ENCODE assay signal across 23 cellular contexts in the genomic region with DNA sequence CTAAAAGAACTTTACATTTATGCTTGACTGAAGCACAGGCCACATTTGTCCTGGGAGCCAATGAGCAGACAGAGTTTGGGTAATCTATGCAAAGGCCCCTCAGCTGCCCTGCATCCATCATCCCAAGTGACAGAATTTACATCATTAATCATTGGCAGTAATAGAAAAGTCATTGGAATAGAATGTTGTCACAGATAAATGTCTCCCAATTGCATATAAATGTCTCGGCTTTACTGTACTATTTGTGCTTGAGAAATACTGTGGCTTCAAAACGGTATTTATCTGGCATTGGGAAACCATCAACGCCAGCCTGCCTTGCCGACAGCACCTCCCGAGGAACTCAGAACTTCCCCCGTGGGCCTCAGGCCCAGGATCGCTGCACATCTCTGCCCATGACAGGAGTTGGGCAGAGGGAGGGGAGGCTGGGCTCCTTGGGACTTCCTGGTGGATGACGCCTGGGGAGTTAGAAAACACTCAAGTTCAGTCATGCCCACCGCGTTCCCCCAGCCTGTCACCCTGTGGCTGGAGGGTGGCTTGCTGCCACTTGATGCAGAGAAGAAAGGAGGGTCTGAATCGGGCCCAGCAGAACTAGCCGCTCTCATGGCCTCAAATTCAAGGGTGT.
DNase-seq lines count a peak whose midpoint lies in the region; ATAC-seq, FAIRE-seq and TF ChIP-seq lines count a peak whose summit lies in the region.
"Had no signal": no experiment of that assay in that cellular context is flagged by ENCODE, and none has a peak within 500 bp of the region (broad histone marks: within the 10 kb centered on the region; RNA-seq: fewer than 3 reads in every experiment).

No MANE protein-coding gene starts in this region.

- peaks cover 6% of the 10 kb centered on the region for H3K27me3 Mint-ChIP-seq in type B pancreatic cell

- H3K4me1 ChIP-seq in K562 (replicated peaks in 1 of 2; ENCODE audit: control insufficient read depth in 2 of 2, insufficient read depth in 2 of 2, low read length in 2 of 2): no peaks in the 10 kb centered on the region
- H3K4me1 ChIP-seq in keratinocyte (ENCODE audit: control insufficient read depth, extremely low read depth, insufficient read depth, low read length): peaks cover 29% of the 10 kb centered on the region
- no peaks in the 10 kb centered on the region for H3K4me1 ChIP-seq in HepG2 (ENCODE audit: insufficient read depth, low read length)
- H3K4me1 ChIP-seq: Caco-2 had no signal

- CTCF ChIA-PET in K562 (lab: Yijun Ruan, JAX; ENCODE audit: low intra/inter-chr PET ratio): no interaction called here
- CTCF ChIA-PET in HepG2 (lab: Yijun Ruan, JAX; ENCODE audit: low intra/inter-chr PET ratio, low total read pairs): no interaction called here

- no peak for FAIRE-seq in K562 (lab: Jason Lieb, UNC)
- FAIRE-seq in keratinocyte (lab: Jason Lieb, UNC): no peak
- no peak for FAIRE-seq in HepG2 (lab: Jason Lieb, UNC)
- FAIRE-seq: GM12892, HTR-8/SVneo had no signal

- no peak overlapping the region for H3K4me3 ChIP-seq in K562
- H3K4me3 ChIP-seq in keratinocyte (ENCODE audit: control insufficient read depth in 2 of 3, extremely low read depth in 1 of 3, insufficient read depth in 2 of 3, low read depth in 1 of 3, low read length in 3 of 3): no peak overlapping the region
- H3K4me3 ChIP-seq in HepG2 (replicated peaks in 1 of 3; ENCODE audit: insufficient read depth in 1 of 3, low read depth in 2 of 3, low read length in 3 of 3): no peak overlapping the region
- H3K4me3 ChIP-seq: GM23338, smooth muscle cell, thyroid gland had no signal

- H3K9me3 Mint-ChIP-seq in type B pancreatic cell: peaks cover 8% of the 10 kb centered on the region

- H3K4me2 ChIP-seq in K562 (ENCODE audit: insufficient read depth, low read length) (no peak overlapping the region), keratinocyte (ENCODE audit: control insufficient read depth, extremely low read depth, insufficient read depth, low read depth, low read length) (peak overlapping the region; percentile 40), HepG2 (ENCODE audit: low read depth, low read length) (no peak overlapping the region)
- H3K4me2 ChIP-seq: GM23338, smooth muscle cell had no signal

- no peak for TF ChIP-seq EP300 in K562 (IDR thresholded peaks at IDR 0.05; ENCODE audit: low read length)
- no peak for TF ChIP-seq EP300 in HepG2 (IDR thresholded peaks at IDR 0.05; ENCODE audit: low read depth in 2 of 2, low read length in 2 of 2)
- TF ChIP-seq EP300 in HepG2 (CRISPR knock-in tag; IDR thresholded peaks at IDR 0.05; ENCODE audit: borderline replicate concordance): no peak

- H3K27ac Mint-ChIP-seq in type B pancreatic cell: peak overlapping the region; percentile 68
- H3K27ac Mint-ChIP-seq: GM23338; stimulated activated naive B cell treated with anti-CD40 and anti-IgM and Interleukin-4, amounts not matched to agents 10 μg/mL and 1 μg/mL and 100 μg/mL, for 72 hours; WTC11 had no signal

- H2AFZ ChIP-seq in K562 (ENCODE audit: low read depth, low read length): no peak overlapping the region
- peak overlapping the region; percentile 2 for H2AFZ ChIP-seq in keratinocyte (ENCODE audit: control insufficient read depth, low read length)
- no peak overlapping the region for H2AFZ ChIP-seq in HepG2 (ENCODE audit: low read length)
- H2AFZ ChIP-seq: GM23338 had no signal

- peaks cover 11% of the 10 kb centered on the region for H3K4me1 Mint-ChIP-seq in type B pancreatic cell (ENCODE audit: unreplicated experiment)
- H3K4me1 Mint-ChIP-seq: stimulated activated naive B cell treated with anti-CD40 and anti-IgM and Interleukin-4, amounts not matched to agents 10 μg/mL and 1 μg/mL and 100 μg/mL, for 72 hours had no signal

- no peaks in the 10 kb centered on the region for H3K79me2 ChIP-seq in K562 (ENCODE audit: control insufficient read depth, insufficient read depth, low read length)
- no peaks in the 10 kb centered on the region for H3K79me2 ChIP-seq in keratinocyte (ENCODE audit: control insufficient read depth, insufficient read depth, low read length)
- no peaks in the 10 kb centered on the region for H3K79me2 ChIP-seq in HepG2 (ENCODE audit: insufficient read depth, low read length)

- no TSS peak for BruUV-seq in K562 (replicated peaks; lab: Mats Ljungman, UMichigan)
- BruUV-seq in HepG2 (replicated peaks; lab: Mats Ljungman, UMichigan): no TSS peak

- H3K9me3 ChIP-seq in K562 (replicated peaks; ENCODE audit: control insufficient read depth, insufficient read depth, low read depth, low read length): no peaks in the 10 kb centered on the region
- H3K9me3 ChIP-seq in keratinocyte (ENCODE audit: control insufficient read depth, low read depth, low read length): peaks cover 2% of the 10 kb centered on the region
- no peaks in the 10 kb centered on the region for H3K9me3 ChIP-seq in HepG2 (ENCODE audit: low read length)
- H3K9me3 ChIP-seq: Caco-2, thyroid gland had no signal

- DNase-seq in NOMO-1 treated with DMSO at 0.1 percent for 48 hours (lab: John Stamatoyannopoulos, UW; ENCODE audit: unreplicated experiment) (peak; percentile 1), NOMO-1 treated with dmso at 0.1 percent for 144 hours (lab: John Stamatoyannopoulos, UW; ENCODE audit: unreplicated experiment) (no peak), K562 (ENCODE audit: extremely low read depth in 1 of 4, low spot score in 3 of 4) (no peak), keratinocyte (ENCODE audit: low read depth, low spot score) (no peak), type B pancreatic cell (ENCODE audit: extremely low spot score, unreplicated experiment) (no peak), HepG2 (ENCODE audit: low spot score) (no peak), AML-193 (lab: John Stamatoyannopoulos, UW) (no peak)
- DNase-seq: activated CD4-positive, alpha-beta T cell treated with anti-CD3 and anti-CD28 coated beads, Interleukin-2, amount 50 U/mL, for 4 hours; activated effector memory CD4-positive, alpha-beta T cell treated with Interleukin-2 at 50 U/mL for 16 hours; Caco-2; foreskin melanocyte; hippocampal formation; NCI-H510A; stimulated activated CD4-positive, alpha-beta T cell treated with anti-CD3 and anti-CD28 coated beads, Interleukin-2, amount 100 ng/mL, for 48 hours; stimulated activated naive B cell treated with anti-CD40 and anti-IgM and Interleukin-4, amounts not matched to agents 10 μg/mL and 1 μg/mL and 100 μg/mL, for 72 hours; thyroid gland had no signal

- intact Hi-C loops in K562 (cut with micrococcal nuclease) (no loop called here), HepG2 (cut with micrococcal nuclease; ENCODE audit: unreplicated experiment) (no loop called here)

- H3K36me3 ChIP-seq in K562 (ENCODE audit: control insufficient read depth, insufficient read depth, low read length) (no peaks in the 10 kb centered on the region), keratinocyte (ENCODE audit: control insufficient read depth in 2 of 2, extremely low read depth in 1 of 2, insufficient read depth in 2 of 2, low read length in 2 of 2) (no peaks in the 10 kb centered on the region), HepG2 (replicated peaks in 1 of 2; ENCODE audit: control insufficient read depth in 1 of 2, insufficient read depth in 2 of 2, low read length in 2 of 2) (no peaks in the 10 kb centered on the region)
- H3K36me3 ChIP-seq: thyroid gland had no signal

- POLR2A ChIA-PET in K562 (lab: Yijun Ruan, JAX): interaction anchor here (0.6 kb wide), 1 partner anchor 182 kb away, joined by 3 read pairs; no protein-coding TSS in a partner anchor
- POLR2A ChIA-PET in HepG2 (lab: Yijun Ruan, JAX): no interaction called here

- no peak for ATAC-seq in K562
- no peak for ATAC-seq in HepG2
- no peak for ATAC-seq in GM18873 (IDR thresholded peaks at IDR 0.05; ENCODE audit: low FRiP score, unreplicated experiment)
- ATAC-seq: stimulated activated naive B cell treated with anti-CD40 and anti-IgM and Interleukin-4, amounts not matched to agents 10 μg/mL and 1 μg/mL and 100 μg/mL, for 72 hours; WTC11 had no signal

- H3K27me3 ChIP-seq in K562 (ENCODE audit: control insufficient read depth in 2 of 2, insufficient read depth in 2 of 2, low read length in 2 of 2): peaks cover 9 to 58% of the 10 kb centered on the region in 2 experiments; a peak in 4 of 5 replicates
- peaks cover 2% of the 10 kb centered on the region for H3K27me3 ChIP-seq in keratinocyte (ENCODE audit: control insufficient read depth, extremely low read depth, insufficient read depth, low read length)
- peaks cover 0 to 21% of the 10 kb centered on the region in 2 experiments; a peak in 2 of 5 replicates for H3K27me3 ChIP-seq in HepG2 (ENCODE audit: control insufficient read depth in 1 of 2, insufficient read depth in 2 of 2, low read length in 2 of 2)
- H3K27me3 ChIP-seq: thyroid gland had no signal

- no peaks in the 10 kb centered on the region for H3K9me1 ChIP-seq in K562 (ENCODE audit: control insufficient read depth, insufficient read depth, low read length)
- H3K9me1 ChIP-seq in keratinocyte (ENCODE audit: control insufficient read depth, extremely low read depth, insufficient read depth, low read length): no peaks in the 10 kb centered on the region

- no peak for TF ChIP-seq CTCF in K562 (IDR thresholded peaks at IDR 0.05 in 2 of 3, conservative IDR thresholded peaks at IDR 0.05 in 1 of 3; ENCODE audit: insufficient read depth in 2 of 3, low read depth in 1 of 3, low read length in 3 of 3)
- no peak for TF ChIP-seq CTCF in keratinocyte (optimal IDR thresholded peaks at IDR 0.05 in 1 of 3, IDR thresholded peaks at IDR 0.05 in 1 of 3, conservative IDR thresholded peaks at IDR 0.05 in 1 of 3; ENCODE audit: extremely low read depth in 1 of 3, insufficient read depth in 2 of 3, low read length in 3 of 3)
- no peak for TF ChIP-seq CTCF in type B pancreatic cell (conservative IDR thresholded peaks at IDR 0.05)
- TF ChIP-seq CTCF in HepG2 (CRISPR knock-in tag; IDR thresholded peaks at IDR 0.05): no peak

- no peak for TF ChIP-seq POLR2A in K562 (conservative IDR thresholded peaks at IDR 0.05)
- no peak for TF ChIP-seq POLR2A in HepG2 (IDR thresholded peaks at IDR 0.05; ENCODE audit: insufficient read depth in 1 of 2, low read depth in 2 of 2, low read length in 2 of 2)

- peak overlapping the region; percentile 54 for H3K4me3 Mint-ChIP-seq in type B pancreatic cell
- H3K4me3 Mint-ChIP-seq: GM23338; stimulated activated naive B cell treated with anti-CD40 and anti-IgM and Interleukin-4, amounts not matched to agents 10 μg/mL and 1 μg/mL and 100 μg/mL, for 72 hours; WTC11 had no signal

- WGBS in K562 (ENCODE audit: insufficient coverage, low coverage, missing lambda C conversion rate): 7% methylated on average over 12 of the region's 12 CpGs
- 68% methylated on average over 12 of the region's 12 CpGs for WGBS in HepG2 (ENCODE audit: low lambda C conversion rate)

- no peaks in the 10 kb centered on the region for H3K36me3 Mint-ChIP-seq in type B pancreatic cell

- dilution Hi-C loops in keratinocyte (cut with MboI; ENCODE audit: extremely low pct_ligation_motif_present, low sequenced_read_pairs): no loop called here

- H3K27ac ChIP-seq in K562 (ENCODE audit: extremely low read depth, low read depth, low read length) (no peak overlapping the region), keratinocyte (ENCODE audit: control insufficient read depth, insufficient read depth, low read length) (no peak overlapping the region), HepG2 (ENCODE audit: extremely low read length, insufficient read depth, low read length) (no peak overlapping the region)
- H3K27ac ChIP-seq: 22Rv1, thyroid gland had no signal

- TF ChIP-seq RAD21 in K562 (CRISPR knock-in tag; conservative IDR thresholded peaks at IDR 0.05 in 1 of 2, IDR thresholded peaks at IDR 0.05 in 1 of 2) (no peak), HepG2 (CRISPR knock-in tag; IDR thresholded peaks at IDR 0.05) (no peak)

- in situ Hi-C loops in K562 (cut with MboI) (no loop called here), HepG2 (cut with HindIII; ENCODE audit: extremely low pct_ligation_motif_present, low pct_unique_long_range_greater_than_20kb) (no loop called here)

- H3K9ac ChIP-seq in K562 (ENCODE audit: insufficient read depth in 1 of 2, low read depth in 2 of 2, low read length in 2 of 2) (no peak overlapping the region; a peak in 1 of 4 replicates), keratinocyte (ENCODE audit: control insufficient read depth, extremely low read depth, insufficient read depth, low read length) (no peak overlapping the region), HepG2 (ENCODE audit: insufficient read depth, low read depth, low read length) (no peak overlapping the region)

- H4K20me1 ChIP-seq in K562 (replicated peaks; ENCODE audit: control insufficient read depth, insufficient read depth, low read length): no peaks in the 10 kb centered on the region
- no peaks in the 10 kb centered on the region for H4K20me1 ChIP-seq in keratinocyte (ENCODE audit: control insufficient read depth, extremely low read depth, insufficient read depth, low read length)
- no peaks in the 10 kb centered on the region for H4K20me1 ChIP-seq in HepG2 (ENCODE audit: insufficient read depth, low read length)
